In the genomic region with DNA sequence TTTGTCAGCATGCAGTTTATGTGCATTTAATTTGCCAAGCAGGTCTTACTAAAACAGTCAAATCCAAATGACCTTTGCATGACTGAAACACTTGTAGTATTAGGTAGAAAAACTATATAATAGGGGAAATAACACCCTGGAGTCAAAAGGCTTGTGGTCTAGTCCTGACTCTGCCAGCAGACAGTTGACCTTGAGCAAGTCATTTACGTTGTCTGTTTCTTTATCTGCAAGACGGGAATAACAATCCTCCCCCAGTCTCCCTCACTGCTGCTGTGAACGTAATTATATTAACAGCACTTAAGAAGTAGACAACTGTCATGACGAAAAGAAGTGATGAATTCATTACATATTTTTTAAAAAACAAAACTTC, we compare ENCODE assay signal across 8 cellular contexts. TPM values are rescaled to one million over a fixed set of nuclear protein-coding genes. Genes with fewer than 3 reads are reported as not detected.
DNase-seq lines count a peak whose midpoint lies in the region; ATAC-seq, FAIRE-seq and TF ChIP-seq lines count a peak whose summit lies in the region.

No MANE protein-coding gene starts in this region.

- H3K4me3 ChIP-seq in SK-N-MC (no peak overlapping the region), kidney (ENCODE audit: low read length in 2 of 2) (peak overlapping the region in 1 of 2 donors; percentile 6)

- ATAC-seq in HG03060 (IDR thresholded peaks at IDR 0.05; ENCODE audit: low read depth, unreplicated experiment), result peak; percentile 12

- no peak for FAIRE-seq in kidney (lab: Jason Lieb, UNC)
- no peak for FAIRE-seq in GM19239 (lab: Jason Lieb, UNC)

- DNase-seq in SIG-M5 treated with dmso at 0.1 percent for 504 hours (lab: John Stamatoyannopoulos, UW; ENCODE audit: unreplicated experiment) (peak; percentile 50), SIG-M5 (lab: John Stamatoyannopoulos, UW) (no peak), SK-N-MC (ENCODE audit: low read depth, low spot score) (peak; percentile 6), kidney (no peak), GM19239 (ENCODE audit: insufficient read length, low spot score) (no peak), mucosa of gallbladder (ENCODE audit: low spot score) (no peak), GM19240 (ENCODE audit: insufficient read length, low spot score) (no peak)

- H3K36me3 ChIP-seq in SK-N-MC (ENCODE audit: insufficient read depth, low read length), result no peaks in the 10 kb centered on the region
- H3K36me3 ChIP-seq in kidney (ENCODE audit: control insufficient read depth in 1 of 2, insufficient read depth in 2 of 2, low read length in 2 of 2), result no peaks in the 10 kb centered on the region

- peaks cover 7 to 11% of the 10 kb centered on the region in 2 donors for H3K4me1 ChIP-seq in kidney (ENCODE audit: control insufficient read depth in 1 of 2, insufficient read depth in 1 of 2, low read depth in 1 of 2, low read length in 2 of 2)

- H3K27ac ChIP-seq in SK-N-MC (0 out of 2 replicates have a peak overlapping the region, but pooled peaks have one; percentile 7), kidney (ENCODE audit: low read depth in 2 of 2, low read length in 2 of 2) (peak overlapping the region; percentile 14 to 76)

- no peaks in the 10 kb centered on the region for H3K9me3 ChIP-seq in SK-N-MC (ENCODE audit: low read depth, low read length)
- H3K9me3 ChIP-seq in kidney (ENCODE audit: control insufficient read depth in 1 of 2, low read length in 2 of 2), result no peaks in the 10 kb centered on the region

- no peak overlapping the region for H3K9ac ChIP-seq in SK-N-MC (ENCODE audit: insufficient read length)
- peak overlapping the region in 1 of 2 donors; percentile 9 for H3K9ac ChIP-seq in kidney (ENCODE audit: low read length in 2 of 2)

- no peak for TF ChIP-seq CTCF in kidney (IDR thresholded peaks at IDR 0.05; ENCODE audit: borderline replicate concordance, extremely low read depth, insufficient read depth)

- intact Hi-C loops in kidney (cut with DNase I), result no loop called here

RNA-seq across cellular contexts. Expression of gene CDK6, which starts 26.1 kb away (rescaled TPM):
- total RNA-seq in kidney (20.8 TPM), mucosa of gallbladder (23.6 TPM)
- 3.6 TPM for polyA plus RNA-seq in kidney (ENCODE audit: insufficient read depth, low read depth, low replicate concordance)

Comparison
In these comparisons a context has a peak if more than half of its experiments do, and no peak if none do; other contexts are left out.
1. DNase-seq: peak in SIG-M5 treated with dmso at 0.1 percent for 504 hours (single experiment) and SK-N-MC (single experiment); none in SIG-M5 (single experiment), kidney (single experiment), GM19239 (single experiment), mucosa of gallbladder (single experiment) and GM19240 (single experiment).